ENCODE assay signal across 19 cellular contexts in the genomic region with DNA sequence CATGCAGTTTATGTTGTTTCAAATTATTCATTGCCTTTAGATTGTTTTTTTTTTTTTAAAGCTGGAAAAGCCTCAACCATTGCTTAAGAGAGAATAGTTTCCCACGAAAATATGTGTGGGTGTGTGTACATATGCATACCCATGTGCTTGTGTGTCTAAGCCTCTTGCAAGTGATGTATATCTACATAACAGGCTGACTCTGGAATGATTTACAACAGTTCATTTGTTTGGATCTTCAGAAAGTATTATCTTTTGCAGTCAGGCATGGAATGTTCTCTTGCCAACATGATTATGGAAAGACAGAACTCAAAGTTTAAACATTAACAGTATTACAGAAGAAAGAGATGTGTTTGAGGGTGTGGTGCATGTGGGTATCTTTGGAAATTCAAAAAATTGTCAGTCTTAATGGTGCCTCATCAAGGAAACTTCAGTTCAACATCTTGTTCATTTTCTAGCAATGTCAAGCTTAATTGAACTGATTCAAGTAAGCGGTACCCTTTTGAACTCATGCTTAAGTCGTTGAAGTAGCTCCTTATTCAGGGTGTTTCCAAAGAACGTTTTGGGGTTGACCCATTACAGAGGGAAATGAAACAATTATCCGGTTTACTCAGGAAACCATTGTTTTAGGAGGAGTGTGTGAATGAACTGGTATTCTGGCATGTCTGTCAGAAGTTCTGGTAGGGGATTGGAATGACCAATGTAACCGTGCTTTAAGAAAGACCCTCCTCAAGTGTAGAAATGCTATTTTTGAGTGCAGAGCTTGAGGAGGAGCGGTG.
DNase-seq lines count a peak whose midpoint lies in the region; ATAC-seq, FAIRE-seq and TF ChIP-seq lines count a peak whose summit lies in the region.
"Had no signal": no experiment of that assay in that cellular context is flagged by ENCODE, and none has a peak within 500 bp of the region (broad histone marks: within the 10 kb centered on the region; RNA-seq: fewer than 3 reads in every experiment).

No MANE protein-coding gene starts in this region.

- H2BK15ac ChIP-seq in IMR-90 (ENCODE audit: low read depth, low read length), result peak overlapping the region; percentile 69; the same call in 2 of the 3 replicates

- intact Hi-C loops in IMR-90 (cut with micrococcal nuclease) (no loop called here), endothelial cell of umbilical vein (cut with micrococcal nuclease) (loop anchor here (1.0 kb wide), 1 partner anchor 10 kb away; no protein-coding TSS in a partner anchor)

- H4K91ac ChIP-seq in IMR-90 (ENCODE audit: insufficient read depth, low read depth, low read length), result peak overlapping the region; percentile 89

- CTCF ChIA-PET in AG04450 (lab: Charles Lee) (interaction anchor here (0.8 kb wide), 1 partner anchor 102 kb away, joined by 3 read pairs; no protein-coding TSS in a partner anchor), IMR-90 (lab: Yijun Ruan, JAX) (interaction anchor here (1.5 kb wide), 1 partner anchor 14 kb away, joined by 3 read pairs; no protein-coding TSS in a partner anchor), endothelial cell of umbilical vein (lab: Charles Lee) (interaction anchor here (0.9 to 1.9 kb wide), 5 partner anchors 12 to 206 kb away, joined by 3 to 8 read pairs (median 3); no protein-coding TSS in a partner anchor)

- peak overlapping the region; percentile 41; the same call in 1 of the 2 replicates for H3K4me2 ChIP-seq in IMR-90 (ENCODE audit: low read depth, low read length)
- H3K4me2 ChIP-seq in endothelial cell of umbilical vein (ENCODE audit: insufficient read depth, low read length), result peak overlapping the region; percentile 6
- H3K4me2 ChIP-seq: GM23338 had no signal

- H3K9me3 ChIP-seq in AG04450 (ENCODE audit: control insufficient read depth, insufficient read depth, low read length), result no peaks in the 10 kb centered on the region
- H3K9me3 ChIP-seq in IMR-90 (ENCODE audit: control insufficient read depth, insufficient read depth, low read length), result no peaks in the 10 kb centered on the region
- no peaks in the 10 kb centered on the region for H3K9me3 ChIP-seq in endothelial cell of umbilical vein (replicated peaks; ENCODE audit: control insufficient read depth, insufficient read depth, low read length)
- H3K9me3 ChIP-seq: uterus had no signal

- H3K36me3 ChIP-seq in IMR-90 (ENCODE audit: control insufficient read depth, insufficient read depth, low read length), result no peaks in the 10 kb centered on the region
- no peaks in the 10 kb centered on the region for H3K36me3 ChIP-seq in endothelial cell of umbilical vein (ENCODE audit: control insufficient read depth in 2 of 2, extremely low read depth in 1 of 2, insufficient read depth in 2 of 2, low read length in 2 of 2)
- H3K36me3 ChIP-seq: uterus had no signal

- peak overlapping the region; percentile 84 for H3K4ac ChIP-seq in IMR-90 (ENCODE audit: low read depth, low read length)

- dilution Hi-C loops in IMR-90 (cut with HindIII; ENCODE audit: low sequenced_read_pairs, unreplicated experiment), result no loop called here
- dilution Hi-C loops in endothelial cell of umbilical vein (cut with MboI; ENCODE audit: extremely low pct_ligation_motif_present, low sequenced_read_pairs), result no loop called here

- H3K18ac ChIP-seq in IMR-90 (ENCODE audit: low read depth, low read length), result peak overlapping the region; percentile 100

- peak overlapping the region; percentile 53 to 77 for H4K8ac ChIP-seq in IMR-90 (ENCODE audit: low read depth in 2 of 2, low read length in 2 of 2)

- H3K27ac ChIP-seq in AG04450 (ENCODE audit: low read depth, low read length), result peak overlapping the region; percentile 55
- H3K27ac ChIP-seq in IMR-90 (ENCODE audit: insufficient read depth, low read length), result peak overlapping the region; percentile 99
- no peak overlapping the region for H3K27ac ChIP-seq in endothelial cell of umbilical vein (ENCODE audit: insufficient read depth, low read depth, low read length)
- H3K27ac ChIP-seq: dorsolateral prefrontal cortex, uterus had no signal

- peak overlapping the region; percentile 74 for H3K56ac ChIP-seq in IMR-90 (ENCODE audit: extremely low read depth, insufficient read depth, low read length)

- TF ChIP-seq RAD21 in IMR-90 (IDR thresholded peaks at IDR 0.05; ENCODE audit: low read length), result no peak

- H3K14ac ChIP-seq in IMR-90 (replicated peaks; ENCODE audit: low read depth, low read length), result peak overlapping the region; percentile 53

- in situ Hi-C loops in IMR-90 (cut with MboI; ENCODE audit: low sequenced_read_pairs), result no loop called here

- no peak overlapping the region for H2AFZ ChIP-seq in IMR-90 (replicated peaks; ENCODE audit: low read length, poor library complexity)
- H2AFZ ChIP-seq in endothelial cell of umbilical vein (ENCODE audit: low read depth, low read length), result no peak overlapping the region
- H2AFZ ChIP-seq: GM23338 had no signal

- H2BK20ac ChIP-seq in IMR-90 (ENCODE audit: low read depth, low read length), result peak overlapping the region; percentile 88

- peak overlapping the region; percentile 79 for H2AK5ac ChIP-seq in IMR-90 (ENCODE audit: low read depth, low read length)

- DNase-seq in AG04450 (ENCODE audit: low read depth, low spot score), result peak; percentile 84
- DNase-seq in IMR-90, result peak; percentile 96
- peak; percentile 73 for DNase-seq in endothelial cell of umbilical vein (ENCODE audit: low read depth, low spot score)
- DNase-seq in left lobe of liver (ENCODE audit: low spot score), result no peak
- DNase-seq in GM19240 (ENCODE audit: insufficient read length, low spot score), result no peak
- no peak for DNase-seq in germinal center (ENCODE audit: low spot score)
- no peak for DNase-seq in COR-L47 (lab: John Stamatoyannopoulos, UW)
- DNase-seq: dorsolateral prefrontal cortex; hypothalamus; Kasumi-1; NCI-H1930; stimulated activated CD4-positive, alpha-beta T cell treated with anti-CD3 and anti-CD28 coated beads, Interleukin-2, amount 100 ng/mL, for 48 hours; uterus had no signal

- BruUV-seq in IMR-90 (replicated peaks; lab: Mats Ljungman, UMichigan) (no TSS peak), endothelial cell of umbilical vein (replicated peaks; lab: Mats Ljungman, UMichigan) (no TSS peak)

- no peak overlapping the region for H2AK9ac ChIP-seq in IMR-90 (replicated peaks; ENCODE audit: low read depth, low read length, poor library complexity)

- no peaks in the 10 kb centered on the region for H4K20me1 ChIP-seq in IMR-90 (ENCODE audit: insufficient read depth, low read length)
- peaks cover 4% of the 10 kb centered on the region for H4K20me1 ChIP-seq in endothelial cell of umbilical vein (replicated peaks; ENCODE audit: control insufficient read depth, extremely low read depth, insufficient read depth, low read length)

- ATAC-seq in IMR-90 (ENCODE audit: low read depth) (peak; percentile 75), left lobe of liver (peak; percentile 47)
- no peak for ATAC-seq in activated CD4-positive, CD25-positive, alpha-beta regulatory T cell treated with anti-CD3 and anti-CD28 coated beads, Interleukin-2, amount 50 U/mL, for 24 hours
- ATAC-seq: activated naive CD4-positive, alpha-beta T cell treated with anti-CD3 and anti-CD28 coated beads, Interleukin-2, amount 50 U/mL, for 72 hours; GM23338; stimulated activated effector memory CD8-positive, alpha-beta T cell treated with anti-CD3 and anti-CD28 coated beads, Interleukin-12 subunit alpha, Interleukin-12 subunit beta, amount 100 ng/mL, for 72 hours had no signal

- H3K4me3 ChIP-seq in AG04450 (ENCODE audit: low read depth, low read length) (no peak overlapping the region), IMR-90 (ENCODE audit: insufficient read depth, low read depth, low read length) (no peak overlapping the region), endothelial cell of umbilical vein (replicated peaks in 1 of 3; ENCODE audit: insufficient read depth in 1 of 3, low read depth in 1 of 3, low read length in 3 of 3) (no peak overlapping the region)
- H3K4me3 ChIP-seq: dorsolateral prefrontal cortex, GM23338, uterus had no signal

- TF ChIP-seq CTCF in AG04450 (IDR thresholded peaks at IDR 0.05; ENCODE audit: low read depth, low read length) (no peak), IMR-90 (conservative IDR thresholded peaks at IDR 0.05; ENCODE audit: low read depth, low read length) (no peak), endothelial cell of umbilical vein (IDR thresholded peaks at IDR 0.05; ENCODE audit: extremely low read depth in 1 of 2, insufficient read depth in 1 of 2, low read depth in 1 of 2, low read length in 2 of 2) (no peak)

- TF ChIP-seq POLR2A in IMR-90 (IDR thresholded peaks at IDR 0.05; ENCODE audit: low read depth, low read length) (no peak), endothelial cell of umbilical vein (IDR thresholded peaks at IDR 0.05; ENCODE audit: low read depth, low read length) (no peak)

- peak overlapping the region; percentile 99 for H4K5ac ChIP-seq in IMR-90 (ENCODE audit: low read depth, low read length)

- H2BK5ac ChIP-seq in IMR-90 (ENCODE audit: low read depth, low read length, poor library complexity, severe bottlenecking), result peak overlapping the region; percentile 90

- peaks cover 60% of the 10 kb centered on the region for H3K79me2 ChIP-seq in endothelial cell of umbilical vein (ENCODE audit: control insufficient read depth, insufficient read depth, low read length)

- peak overlapping the region; percentile 91 for H2BK120ac ChIP-seq in IMR-90 (ENCODE audit: low read depth, low read length)

- peaks cover 5 to 6% of the 10 kb centered on the region in 2 experiments; a peak in 1 of 4 replicates for H3K79me1 ChIP-seq in IMR-90 (ENCODE audit: low read depth in 1 of 2, low read length in 2 of 2)

- POLR2A ChIA-PET in AG04450 (lab: Yijun Ruan, JAX) (no interaction called here), IMR-90 (lab: Charles Lee; ENCODE audit: unreplicated experiment) (interaction anchor here (0.6 kb wide), 1 partner anchor 309 kb away, joined by 4 read pairs; no protein-coding TSS in a partner anchor), endothelial cell of umbilical vein (lab: Charles Lee) (no interaction called here)

- H3K9ac ChIP-seq in IMR-90 (ENCODE audit: low read depth, low read length) (no peak overlapping the region), endothelial cell of umbilical vein (replicated peaks; ENCODE audit: extremely low read depth, insufficient read depth, low read length) (no peak overlapping the region)

- H3K9me1 ChIP-seq in IMR-90 (ENCODE audit: insufficient read depth, low read length), result peaks cover 5% of the 10 kb centered on the region; the same call in 1 of the 2 replicates
- H3K9me1 ChIP-seq in endothelial cell of umbilical vein (replicated peaks; ENCODE audit: control insufficient read depth, extremely low read depth, insufficient read depth, low read length), result no peaks in the 10 kb centered on the region

- H3K23ac ChIP-seq in IMR-90 (ENCODE audit: low read depth, low read length), result peak overlapping the region; percentile 73

- 20% methylated on average over 2 of the region's 7 CpGs; no CpG with 5 or more reads in 1 of the 2 experiments for WGBS in IMR-90 (ENCODE audit: extremely low coverage in 2 of 2, insufficient read length in 1 of 2), 2 experiments

- peak; percentile 18 for FAIRE-seq in endothelial cell of umbilical vein (lab: Jason Lieb, UNC)
- FAIRE-seq: G401.6, GM18507 had no signal

- H3K4me1 ChIP-seq in IMR-90 (ENCODE audit: control insufficient read depth, insufficient read depth, low read length) (peaks cover 16% of the 10 kb centered on the region), endothelial cell of umbilical vein (ENCODE audit: control insufficient read depth, extremely low read depth, insufficient read depth, low read length) (peaks cover 29% of the 10 kb centered on the region)
- H3K4me1 ChIP-seq: uterus had no signal

- no peaks in the 10 kb centered on the region for H3K27me3 ChIP-seq in AG04450 (ENCODE audit: control insufficient read depth, insufficient read depth, low read length)
- no peaks in the 10 kb centered on the region for H3K27me3 ChIP-seq in IMR-90 (ENCODE audit: control insufficient read depth, insufficient read depth, low read length)
- no peaks in the 10 kb centered on the region for H3K27me3 ChIP-seq in endothelial cell of umbilical vein (ENCODE audit: control insufficient read depth in 2 of 2, insufficient read depth in 2 of 2, low read length in 2 of 2)
- H3K27me3 ChIP-seq: dorsolateral prefrontal cortex, uterus had no signal

Comparison
In these comparisons a context has a peak if more than half of its experiments do, and no peak if none do; other contexts are left out.
1. DNase-seq: peak in AG04450 (single experiment), IMR-90 (single experiment) and endothelial cell of umbilical vein (single experiment); none in left lobe of liver (single experiment), GM19240 (single experiment), germinal center (single experiment) and COR-L47 (single experiment).
2. ATAC-seq: peak in IMR-90 (single experiment) and left lobe of liver (single experiment); none in activated CD4-positive, CD25-positive, alpha-beta regulatory T cell treated with anti-CD3 and anti-CD28 coated beads, Interleukin-2, amount 50 U/mL, for 24 hours (0 of 2).